In the genomic region with DNA sequence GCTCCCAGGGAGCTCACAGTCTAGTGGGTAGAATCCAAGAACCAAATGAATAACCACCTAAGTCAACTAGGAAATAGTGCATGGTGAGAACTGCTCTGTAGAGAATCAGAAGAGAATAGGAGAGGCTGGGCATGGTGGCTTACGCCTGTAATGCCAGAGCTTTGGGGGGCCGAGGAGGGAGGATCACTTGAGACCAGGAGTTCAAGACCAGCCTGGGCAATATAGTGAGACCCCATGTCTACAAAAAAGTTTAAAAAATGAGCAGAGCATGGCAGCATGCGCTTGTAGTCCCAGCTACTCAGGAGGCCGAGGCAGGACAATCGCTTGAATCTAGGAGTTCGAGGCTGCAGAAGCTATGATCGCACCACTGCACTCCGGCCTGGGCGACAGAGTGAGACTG, we compare ENCODE assay signal across 10 cellular contexts.
DNase-seq lines count a peak whose midpoint lies in the region; ATAC-seq, FAIRE-seq and TF ChIP-seq lines count a peak whose summit lies in the region.
"Had no signal": no experiment of that assay in that cellular context is flagged by ENCODE, and none has a peak within 500 bp of the region (broad histone marks: within the 10 kb centered on the region; RNA-seq: fewer than 3 reads in every experiment).

No MANE protein-coding gene starts in this region.

- peak overlapping the region in 1 of 2 donors; percentile 1 for H3K4me3 ChIP-seq in CD4-positive, alpha-beta memory T cell (ENCODE audit: low read length in 2 of 2)
- H3K4me3 ChIP-seq in IMR-90 (ENCODE audit: insufficient read depth, low read depth, low read length), result no peak overlapping the region
- no peak overlapping the region for H3K4me3 ChIP-seq in GM12878
- H3K4me3 ChIP-seq in neuronal stem cell (ENCODE audit: low read length in 2 of 2), result no peak overlapping the region
- no peak overlapping the region for H3K4me3 ChIP-seq in A673 (ENCODE audit: low read depth, low read length, poor library complexity, severe bottlenecking)
- H3K4me3 ChIP-seq: gastroesophageal sphincter had no signal

- in situ Hi-C loops in IMR-90 (cut with MboI; ENCODE audit: low sequenced_read_pairs) (no loop called here), GM12878 (cut with MboI) (loop anchor here (5.0 to 25.0 kb wide), 3 partner anchors 105 to 353 kb away; no protein-coding TSS in a partner anchor)

- no peak overlapping the region for H3K56ac ChIP-seq in IMR-90 (ENCODE audit: extremely low read depth, insufficient read depth, low read length)

- H3K4me1 Mint-ChIP-seq in CD4-positive, alpha-beta memory T cell, result peaks cover 27 to 57% (median 47%) of the 10 kb centered on the region in 4 donors

- H3K79me2 ChIP-seq in GM12878 (ENCODE audit: control insufficient read depth, insufficient read depth, low read length), result no peaks in the 10 kb centered on the region

- no peaks in the 10 kb centered on the region for H3K27me3 ChIP-seq in CD4-positive, alpha-beta memory T cell (ENCODE audit: insufficient read depth, low read length)
- no peaks in the 10 kb centered on the region for H3K27me3 ChIP-seq in IMR-90 (ENCODE audit: control insufficient read depth, insufficient read depth, low read length)
- H3K27me3 ChIP-seq in GM12878 (replicated peaks in 1 of 2; ENCODE audit: control insufficient read depth in 2 of 2, insufficient read depth in 2 of 2, low read length in 1 of 2), result no peaks in the 10 kb centered on the region
- H3K27me3 ChIP-seq in neuronal stem cell (ENCODE audit: control insufficient read depth in 3 of 3, insufficient read depth in 3 of 3, low read depth in 1 of 3, low read length in 3 of 3), result no peaks in the 10 kb centered on the region
- no peaks in the 10 kb centered on the region for H3K27me3 ChIP-seq in A673 (replicated peaks; ENCODE audit: insufficient read depth, low read depth, low read length, poor library complexity)
- H3K27me3 ChIP-seq: gastroesophageal sphincter had no signal

- H4K5ac ChIP-seq in IMR-90 (ENCODE audit: low read depth, low read length), result peak overlapping the region; percentile 62; the same call in 1 of the 2 replicates

- DNase-seq in CD4-positive, alpha-beta memory T cell, result no peak
- DNase-seq in IMR-90 (no peak), GM12878 (ENCODE audit: low read depth, low spot score) (no peak), neuronal stem cell (ENCODE audit: low spot score) (no peak), A673 (ENCODE audit: low spot score) (no peak)
- DNase-seq: DMS 273 treated with DMSO at 0.1 percent for 48 hours; NK-92 treated with Interleukin-12 subunit alpha and Interleukin-12 subunit beta, amount 100 ng/mL, for 24 hours had no signal

- dilution Hi-C loops in IMR-90 (cut with HindIII; ENCODE audit: low sequenced_read_pairs, unreplicated experiment), result loop anchor here (25.0 kb wide), 1 partner anchor 105 kb away; no protein-coding TSS in a partner anchor

- H2BK5ac ChIP-seq in IMR-90 (ENCODE audit: low read depth, low read length, poor library complexity, severe bottlenecking), result peak overlapping the region; percentile 84
- H2BK5ac ChIP-seq in neuronal stem cell (ENCODE audit: low read length), result no peak overlapping the region

- H2BK12ac ChIP-seq in neuronal stem cell (ENCODE audit: low read length), result peak overlapping the region; percentile 51

- H4K8ac ChIP-seq in IMR-90 (ENCODE audit: low read depth in 2 of 2, low read length in 2 of 2) (peak overlapping the region; percentile 64 to 67), neuronal stem cell (ENCODE audit: low read depth, low read length) (no peak overlapping the region)

- TF ChIP-seq CTCF in IMR-90 (conservative IDR thresholded peaks at IDR 0.05; ENCODE audit: low read depth, low read length) (no peak), GM12878 (IDR thresholded peaks at IDR 0.05 in 2 of 3, conservative IDR thresholded peaks at IDR 0.05 in 1 of 3; ENCODE audit: control insufficient read depth in 2 of 3, extremely low read depth in 1 of 3, insufficient read depth in 1 of 3, low read depth in 3 of 3, low read length in 3 of 3) (no peak), A673 (conservative IDR thresholded peaks at IDR 0.05; ENCODE audit: low read depth, low read length) (no peak)

- H3K36me3 ChIP-seq in CD4-positive, alpha-beta memory T cell (ENCODE audit: insufficient read depth, low read length), result no peaks in the 10 kb centered on the region
- H3K36me3 ChIP-seq in IMR-90 (ENCODE audit: control insufficient read depth, insufficient read depth, low read length) (no peaks in the 10 kb centered on the region), GM12878 (ENCODE audit: control insufficient read depth in 2 of 2, insufficient read depth in 2 of 2, low read length in 1 of 2) (no peaks in the 10 kb centered on the region), neuronal stem cell (replicated peaks in 1 of 2; ENCODE audit: control insufficient read depth in 2 of 2, insufficient read depth in 2 of 2, low read length in 2 of 2) (no peaks in the 10 kb centered on the region), A673 (ENCODE audit: insufficient read depth, low read length, poor library complexity, severe bottlenecking) (no peaks in the 10 kb centered on the region)
- H3K36me3 ChIP-seq: gastroesophageal sphincter had no signal

- H3K14ac ChIP-seq in IMR-90 (replicated peaks; ENCODE audit: low read depth, low read length) (peak overlapping the region; percentile 86; the same call in 1 of the 2 replicates), neuronal stem cell (ENCODE audit: low read length) (no peak overlapping the region)

- intact Hi-C loops in CD4-positive, alpha-beta memory T cell (cut with micrococcal nuclease), result no loop called here
- intact Hi-C loops in IMR-90 (cut with micrococcal nuclease) (no loop called here), GM12878 (cut with micrococcal nuclease; ENCODE audit: unreplicated experiment) (loop anchor here (5.0 kb wide), 1 partner anchor 145 kb away; no protein-coding TSS in a partner anchor), A673 (cut with micrococcal nuclease; ENCODE audit: unreplicated experiment) (no loop called here)

- H3K18ac ChIP-seq in IMR-90 (ENCODE audit: low read depth, low read length) (peak overlapping the region; percentile 81; the same call in 1 of the 2 replicates), neuronal stem cell (ENCODE audit: low read length) (peak overlapping the region; percentile 29)

- H3K4me2 ChIP-seq in IMR-90 (ENCODE audit: low read depth, low read length) (no peak overlapping the region), GM12878 (ENCODE audit: control insufficient read depth, insufficient read depth) (peak overlapping the region; percentile 77), neuronal stem cell (ENCODE audit: insufficient read depth, low read length, poor library complexity, severe bottlenecking) (no peak overlapping the region)

- H3K23ac ChIP-seq in IMR-90 (ENCODE audit: low read depth, low read length) (peak overlapping the region; percentile 60), neuronal stem cell (ENCODE audit: low read depth, low read length, poor library complexity) (no peak overlapping the region)

- RAD21 ChIA-PET in GM12878 (lab: Charles Lee; ENCODE audit: unreplicated experiment), result interaction anchor here (0.8 to 2.5 kb wide), 3 partner anchors 109 to 240 kb away, joined by 3 to 24 read pairs (median 5); no protein-coding TSS in a partner anchor

- H2BK120ac ChIP-seq in IMR-90 (ENCODE audit: low read depth, low read length) (peak overlapping the region; percentile 94), neuronal stem cell (ENCODE audit: low read depth, low read length) (no peak overlapping the region)

- H3K27me3 Mint-ChIP-seq in CD4-positive, alpha-beta memory T cell, result no peaks in the 10 kb centered on the region

- TF ChIP-seq POLR2A in IMR-90 (IDR thresholded peaks at IDR 0.05; ENCODE audit: low read depth, low read length) (no peak), GM12878 (IDR thresholded peaks at IDR 0.05; ENCODE audit: low read depth, low read length) (no peak), GM18505 (IDR thresholded peaks at IDR 0.05; ENCODE audit: borderline replicate concordance, extremely low read depth, insufficient read depth, insufficient read length) (no peak)

- H3K79me1 ChIP-seq in IMR-90 (ENCODE audit: low read depth in 1 of 2, low read length in 2 of 2) (no peaks in the 10 kb centered on the region), neuronal stem cell (ENCODE audit: low read depth, low read length) (no peaks in the 10 kb centered on the region)

- H3K9ac ChIP-seq in IMR-90 (ENCODE audit: low read depth, low read length) (no peak overlapping the region), GM12878 (ENCODE audit: control insufficient read depth, insufficient read depth, low read length) (peak overlapping the region; percentile 32; the same call in 1 of the 2 replicates), neuronal stem cell (ENCODE audit: low read depth, low read length, poor library complexity) (no peak overlapping the region)

- peaks cover 36% of the 10 kb centered on the region for H3K9me1 ChIP-seq in IMR-90 (ENCODE audit: insufficient read depth, low read length)

- CTCF ChIA-PET in CD4-positive, alpha-beta memory T cell (lab: Charles Lee; ENCODE audit: partially characterized antibody), result interaction anchor here (0.7 to 1.6 kb wide), 3 partner anchors 10 to 134 kb away, joined by 3 to 4 read pairs (median 3); no protein-coding TSS in a partner anchor
- CTCF ChIA-PET in IMR-90 (lab: Yijun Ruan, JAX), result no interaction called here
- CTCF ChIA-PET in GM12878 (lab: Yijun Ruan, JAX), result no interaction called here
- CTCF ChIA-PET in A673 (lab: Charles Lee), result no interaction called here

- peaks cover 57% of the 10 kb centered on the region for H3K4me1 ChIP-seq in CD4-positive, alpha-beta memory T cell (ENCODE audit: insufficient read depth, low read length)
- H3K4me1 ChIP-seq in IMR-90 (ENCODE audit: control insufficient read depth, insufficient read depth, low read length) (peaks cover 21% of the 10 kb centered on the region), GM12878 (ENCODE audit: control insufficient read depth, insufficient read depth, low read length) (peaks cover 48% of the 10 kb centered on the region), neuronal stem cell (ENCODE audit: control insufficient read depth in 2 of 2, insufficient read depth in 1 of 2, low read depth in 1 of 2, low read length in 2 of 2) (peaks cover 10 to 20% of the 10 kb centered on the region in 2 donors), A673 (ENCODE audit: insufficient read depth, low read length, poor library complexity, severe bottlenecking) (peaks cover 5% of the 10 kb centered on the region)

- H2AK9ac ChIP-seq in IMR-90 (replicated peaks; ENCODE audit: low read depth, low read length, poor library complexity), result peak overlapping the region; percentile 48

- peak overlapping the region; percentile 88; the same call in 1 of the 2 replicates for H2BK20ac ChIP-seq in IMR-90 (ENCODE audit: low read depth, low read length)

- ATAC-seq in IMR-90 (ENCODE audit: low read depth) (no peak), GM12878 (no peak), GM18505 (IDR thresholded peaks at IDR 0.05; ENCODE audit: unreplicated experiment) (no peak), HG03469 (IDR thresholded peaks at IDR 0.05; ENCODE audit: unreplicated experiment) (no peak)

- peak overlapping the region; percentile 68 for H2AFZ ChIP-seq in IMR-90 (replicated peaks; ENCODE audit: low read length, poor library complexity)
- peak overlapping the region; percentile 66; the same call in 1 of the 2 replicates for H2AFZ ChIP-seq in GM12878 (ENCODE audit: control insufficient read depth, low read depth, low read length)
- H2AFZ ChIP-seq in neuronal stem cell (ENCODE audit: low read length), result no peak overlapping the region

- H3K36me3 Mint-ChIP-seq in CD4-positive, alpha-beta memory T cell, result no peaks in the 10 kb centered on the region

- POLR2A ChIA-PET in CD4-positive, alpha-beta memory T cell (lab: Charles Lee; ENCODE audit: partially characterized antibody), result interaction anchor here (1.3 to 3.1 kb wide), 3 partner anchors 8 to 131 kb away, joined by 4 to 34 read pairs (median 21); a partner anchor contains a TSS
- POLR2A ChIA-PET in IMR-90 (lab: Charles Lee; ENCODE audit: unreplicated experiment) (no interaction called here), GM12878 (lab: Charles Lee) (interaction anchor here (1.0 to 1.4 kb wide), 3 partner anchors 8 to 28 kb away, joined by 3 to 5 read pairs (median 3); no protein-coding TSS in a partner anchor), A673 (lab: Charles Lee; ENCODE audit: low non-redundant PET) (no interaction called here)

- H3K9me3 ChIP-seq in CD4-positive, alpha-beta memory T cell (ENCODE audit: control insufficient read depth in 1 of 2, low read length in 2 of 2), result no peaks in the 10 kb centered on the region
- H3K9me3 ChIP-seq in IMR-90 (ENCODE audit: control insufficient read depth, insufficient read depth, low read length) (no peaks in the 10 kb centered on the region), GM12878 (replicated peaks; ENCODE audit: control insufficient read depth, insufficient read depth, low read length) (no peaks in the 10 kb centered on the region), neuronal stem cell (replicated peaks in 1 of 2; ENCODE audit: control insufficient read depth in 2 of 2, insufficient read depth in 1 of 2, low read depth in 1 of 2, low read length in 2 of 2) (peaks cover 0 to 3% of the 10 kb centered on the region in 2 donors), A673 (ENCODE audit: low read depth, low read length, poor library complexity, severe bottlenecking) (no peaks in the 10 kb centered on the region)
- H3K9me3 ChIP-seq: gastroesophageal sphincter had no signal

- SMC1A ChIA-PET in GM12878 (lab: Charles Lee; ENCODE audit: uncharacterized antibody, unreplicated experiment), result interaction anchor here (0.6 to 1.8 kb wide), 5 partner anchors 8 to 119 kb away, joined by 3 to 12 read pairs (median 4); no protein-coding TSS in a partner anchor

- WGBS in IMR-90 (ENCODE audit: extremely low coverage in 2 of 2, insufficient read length in 1 of 2), 2 experiments, result 99% methylated on average over 9 of the region's 9 CpGs; no CpG with 5 or more reads in 1 of the 2 experiments
- 86% methylated on average over 9 of the region's 9 CpGs for WGBS in GM12878 (ENCODE audit: insufficient coverage, insufficient replicate concordance, low lambda C conversion rate, missing lambda C conversion rate)
- WGBS in neuronal stem cell (ENCODE audit: extremely low coverage in 2 of 2, insufficient read length in 2 of 2, insufficient replicate concordance in 1 of 2), 2 donors, result no CpG with 5 or more reads among the region's 9 CpGs

- no peak for TF ChIP-seq RAD21 in IMR-90 (IDR thresholded peaks at IDR 0.05; ENCODE audit: low read length)
- TF ChIP-seq RAD21 in GM12878 (IDR thresholded peaks at IDR 0.05; ENCODE audit: insufficient read depth, low read depth, low read length), result no peak

- no peak for TF ChIP-seq EP300 in GM12878 (IDR thresholded peaks at IDR 0.05; ENCODE audit: borderline replicate concordance in 1 of 2, control insufficient read depth in 1 of 2, low read depth in 2 of 2, low read length in 2 of 2)

- H2BK15ac ChIP-seq in IMR-90 (ENCODE audit: low read depth, low read length) (peak overlapping the region; percentile 90; the same call in 2 of the 3 replicates), neuronal stem cell (ENCODE audit: low read length) (peak overlapping the region; percentile 0)

- H3K27ac ChIP-seq in CD4-positive, alpha-beta memory T cell (ENCODE audit: low read depth, low read length), result peak overlapping the region; percentile 60
- peak overlapping the region; percentile 71 for H3K27ac ChIP-seq in IMR-90 (ENCODE audit: insufficient read depth, low read length)
- peak overlapping the region; percentile 82 for H3K27ac ChIP-seq in GM12878 (ENCODE audit: control insufficient read depth, insufficient read depth)
- no peak overlapping the region for H3K27ac ChIP-seq in neuronal stem cell (replicated peaks; ENCODE audit: low read length)
- no peak overlapping the region for H3K27ac ChIP-seq in A673 (ENCODE audit: low read depth, low read length, poor library complexity, severe bottlenecking)
- H3K27ac ChIP-seq: gastroesophageal sphincter had no signal

- H4K91ac ChIP-seq in IMR-90 (ENCODE audit: insufficient read depth, low read depth, low read length) (peak overlapping the region; percentile 92), neuronal stem cell (ENCODE audit: low read depth, low read length, poor library complexity) (no peak overlapping the region)

- H3K9me3 Mint-ChIP-seq in CD4-positive, alpha-beta memory T cell, result peaks cover 0 to 1% (median 0%) of the 10 kb centered on the region in 8 donors

- peak overlapping the region; percentile 93 for H2AK5ac ChIP-seq in IMR-90 (ENCODE audit: low read depth, low read length)
- H2AK5ac ChIP-seq in neuronal stem cell (ENCODE audit: low read depth, low read length), result no peak overlapping the region

- BruUV-seq in IMR-90 (replicated peaks; lab: Mats Ljungman, UMichigan) (no TSS peak), GM12878 (replicated peaks; lab: Mats Ljungman, UMichigan) (no TSS peak), A673 (replicated peaks; lab: Mats Ljungman, UMichigan) (no TSS peak)

- peak overlapping the region; percentile 86 to 98 (median 93) for H3K27ac Mint-ChIP-seq in CD4-positive, alpha-beta memory T cell

- FAIRE-seq in GM12878 (lab: Jason Lieb, UNC), result no peak

- H3K4ac ChIP-seq in IMR-90 (ENCODE audit: low read depth, low read length) (peak overlapping the region; percentile 88), neuronal stem cell (ENCODE audit: low read length) (no peak overlapping the region)

- peak overlapping the region in 3 of 8 donors; percentile 40 to 70 (median 60) for H3K4me3 Mint-ChIP-seq in CD4-positive, alpha-beta memory T cell

- no peaks in the 10 kb centered on the region for H4K20me1 ChIP-seq in IMR-90 (ENCODE audit: insufficient read depth, low read length)
- no peaks in the 10 kb centered on the region for H4K20me1 ChIP-seq in GM12878 (ENCODE audit: control insufficient read depth, insufficient read depth)

Comparison
In these comparisons a context has a peak if more than half of its experiments do, and no peak if none do; other contexts are left out.
1. H3K27ac ChIP-seq: peak in CD4-positive, alpha-beta memory T cell (single experiment), IMR-90 (single experiment) and GM12878 (single experiment); none in neuronal stem cell (single experiment) and A673 (single experiment).
2. POLR2A ChIA-PET loops: an anchor here in CD4-positive, alpha-beta memory T cell (1.3 to 3.1 kb wide) and GM12878 (1.0 to 1.4 kb wide); none called in IMR-90 and A673.